In the genomic region with DNA sequence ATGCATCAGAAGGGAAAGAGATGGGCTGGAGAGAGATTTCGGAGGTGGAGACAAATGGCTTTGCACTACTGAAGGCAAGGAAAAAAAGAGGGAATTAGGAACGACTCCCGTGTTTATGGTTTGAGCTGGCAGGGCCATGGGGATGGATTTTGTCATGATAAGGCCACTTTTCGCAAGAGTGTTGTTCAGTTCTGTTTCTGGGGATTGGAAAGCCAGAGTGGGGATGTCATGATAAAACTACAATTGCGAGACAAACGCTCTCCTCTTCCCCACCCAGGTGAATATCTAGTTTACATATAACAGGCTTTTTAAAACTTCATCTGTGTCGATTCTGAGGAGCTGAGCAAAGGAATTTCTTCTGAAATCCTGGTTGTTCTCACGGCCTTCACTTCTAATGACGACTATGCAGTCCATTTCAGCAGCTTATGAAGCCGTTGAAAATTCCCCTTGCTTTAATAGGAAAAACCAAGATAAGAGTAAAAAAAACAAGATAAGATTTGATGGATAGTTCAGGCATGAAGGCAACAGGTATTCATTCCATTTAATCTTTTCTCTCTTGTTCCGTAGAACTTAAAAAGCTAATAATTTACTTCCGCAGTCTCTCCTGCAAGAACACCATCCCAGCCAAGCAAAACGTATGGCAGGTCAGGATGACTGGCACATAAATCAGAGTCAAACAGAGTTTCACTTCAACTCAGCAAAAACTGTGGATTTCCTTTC, we compare ENCODE assay signal across 13 cellular contexts.
"Had no signal": no experiment of that assay in that cellular context is flagged by ENCODE, and none has a peak within 500 bp of the region (broad histone marks: within the 10 kb centered on the region; RNA-seq: fewer than 3 reads in every experiment).

No MANE protein-coding gene starts in this region.

- H3K4me3 Mint-ChIP-seq: activated B cell treated with CpG ODN at 0.5 μM for 24 hours; activated CD8-positive, alpha-beta T cell treated with anti-CD3 and anti-CD28 coated beads for 36 hours; activated naive CD8-positive, alpha-beta T cell treated with anti-CD3 and anti-CD28 coated beads for 36 hours; memory B cell; T-helper 2 cell treated with Interferon-gamma antibody and Interleukin-4, amounts not matched to agents 5 μg/mL and 100 μg/mL, for 36 hours had no signal

- H3K4me1 ChIP-seq: sigmoid colon, thyroid gland had no signal

- H3K9me3 ChIP-seq: sigmoid colon, thyroid gland had no signal

- H3K27ac Mint-ChIP-seq: activated B cell treated with CpG ODN at 0.5 μM for 24 hours; activated CD8-positive, alpha-beta T cell treated with anti-CD3 and anti-CD28 coated beads for 36 hours; activated naive CD8-positive, alpha-beta T cell treated with anti-CD3 and anti-CD28 coated beads for 36 hours; memory B cell; T-helper 2 cell treated with Interferon-gamma antibody and Interleukin-4, amounts not matched to agents 5 μg/mL and 100 μg/mL, for 36 hours had no signal

- H3K36me3 Mint-ChIP-seq: activated naive CD8-positive, alpha-beta T cell treated with anti-CD3 and anti-CD28 coated beads for 36 hours; memory B cell had no signal

- ATAC-seq: activated CD8-positive, alpha-beta T cell treated with anti-CD3 and anti-CD28 coated beads for 36 hours; left ventricle myocardium superior had no signal

- H3K27me3 ChIP-seq: dorsolateral prefrontal cortex, sigmoid colon, thyroid gland had no signal

- FAIRE-seq: bronchial epithelial cell, keratinocyte had no signal

- H3K4me3 ChIP-seq: dorsolateral prefrontal cortex, sigmoid colon, thyroid gland had no signal

- DNase-seq: activated B cell treated with CpG ODN at 0.5 μM for 24 hours; activated CD4-positive, alpha-beta T cell treated with anti-CD3 and anti-CD28 coated beads for 48 hours; activated CD8-positive, alpha-beta T cell treated with anti-CD3 and anti-CD28 coated beads for 36 hours; activated naive CD8-positive, alpha-beta T cell treated with anti-CD3 and anti-CD28 coated beads for 36 hours; dorsolateral prefrontal cortex; left ventricle myocardium superior; sigmoid colon; stimulated activated CD4-positive, alpha-beta T cell treated with anti-CD3 and anti-CD28 coated beads, Interleukin-1b, Interleukin-23, amount 100 ng/mL, for 48 hours; thyroid gland had no signal

- H3K9me3 Mint-ChIP-seq: activated B cell treated with CpG ODN at 0.5 μM for 24 hours; activated CD8-positive, alpha-beta T cell treated with anti-CD3 and anti-CD28 coated beads for 36 hours; activated naive CD8-positive, alpha-beta T cell treated with anti-CD3 and anti-CD28 coated beads for 36 hours; memory B cell; T-helper 2 cell treated with Interferon-gamma antibody and Interleukin-4, amounts not matched to agents 5 μg/mL and 100 μg/mL, for 36 hours had no signal

- H3K27ac ChIP-seq: dorsolateral prefrontal cortex, sigmoid colon, thyroid gland had no signal

- H3K36me3 ChIP-seq: sigmoid colon, thyroid gland had no signal
